Comparison of ENCODE assay signal across 8 cellular contexts in genomic region chr5:126594676-126595485, GRCh38. TPM values are rescaled to one million over a fixed set of nuclear protein-coding genes. Genes with fewer than 3 reads are reported as not detected.
DNase-seq lines count a peak whose midpoint lies in the region; ATAC-seq and TF ChIP-seq lines count a peak whose summit lies in the region.

TSS of gene ALDH7A1 (minus strand) at chr5:126595219. CDS start at chr5:126595198, 21 bp downstream.

- H3K9ac ChIP-seq in HUES6 (ENCODE audit: low read length) (peak within 1 kb of the TSS; percentile 96), SK-N-MC (ENCODE audit: insufficient read length) (peak within 1 kb of the TSS; percentile 66)

- in situ Hi-C loops in astrocyte of the cerebellum (cut with HindIII; ENCODE audit: low sequenced_read_pairs): loop anchor here (5.0 to 10.0 kb wide), 2 partner anchors 53 to 250 kb away; no protein-coding TSS in a partner anchor

- H3K9me3 ChIP-seq in HUES6 (ENCODE audit: control insufficient read depth, insufficient read depth, low read depth, low read length): peaks cover 8% of the 10 kb centered on the region; the same call in 1 of the 2 replicates
- no peaks in the 10 kb centered on the region for H3K9me3 ChIP-seq in SK-N-MC (ENCODE audit: low read depth, low read length)
- H3K9me3 ChIP-seq in right atrium auricular region: no peaks in the 10 kb centered on the region

- DNase-seq in DMS 273 treated with DMSO at 0.1 percent for 48 hours (lab: John Stamatoyannopoulos, UW) (peak; percentile 89), SK-N-MC (ENCODE audit: low read depth, low spot score) (peak; percentile 70), astrocyte of the cerebellum (ENCODE audit: low read depth) (peak; percentile 81), right atrium auricular region (ENCODE audit: low spot score) (peak; percentile 92), pons (ENCODE audit: low spot score) (peak; percentile 85), NAMALWA (ENCODE audit: low spot score) (no peak)

- H3K36me3 ChIP-seq in HUES6 (ENCODE audit: control insufficient read depth, insufficient read depth, low read length): peaks cover 28% of the 10 kb centered on the region
- H3K36me3 ChIP-seq in SK-N-MC (ENCODE audit: insufficient read depth, low read length): peaks cover 10% of the 10 kb centered on the region
- H3K36me3 ChIP-seq in right atrium auricular region: peaks cover 6% of the 10 kb centered on the region

- H3K27me3 ChIP-seq in HUES6 (ENCODE audit: control insufficient read depth, insufficient read depth, low read length) (no peaks in the 10 kb centered on the region), right atrium auricular region (no peaks in the 10 kb centered on the region)

- H3K4me1 ChIP-seq in HUES6 (ENCODE audit: control insufficient read depth, insufficient read depth, low read length) (peaks cover 14% of the 10 kb centered on the region), right atrium auricular region (peaks cover 0 to 14% of the 10 kb centered on the region in 2 donors)

- ATAC-seq in GM21526 (IDR thresholded peaks at IDR 0.05; ENCODE audit: low FRiP score, unreplicated experiment): peak; percentile 67

- peak; percentile 69 for TF ChIP-seq CTCF in astrocyte of the cerebellum (IDR thresholded peaks at IDR 0.05; ENCODE audit: low read depth, low read length, missing control alignments)
- peak; percentile 19 to 64 for TF ChIP-seq CTCF in right atrium auricular region (IDR thresholded peaks at IDR 0.05)

- H3K27ac ChIP-seq in HUES6 (ENCODE audit: low read depth, low read length): peak within 1 kb of the TSS; percentile 91
- peak within 1 kb of the TSS; percentile 74; the same call in 1 of the 2 replicates for H3K27ac ChIP-seq in SK-N-MC
- peak within 1 kb of the TSS; percentile 60 to 75 for H3K27ac ChIP-seq in right atrium auricular region

- H3K4me3 ChIP-seq in HUES6 (ENCODE audit: low read depth, low read length) (peak within 1 kb of the TSS; percentile 84), SK-N-MC (peak within 1 kb of the TSS; percentile 88), astrocyte of the cerebellum (ENCODE audit: low read depth, low read length) (peak within 1 kb of the TSS; percentile 56), right atrium auricular region (peak within 1 kb of the TSS; percentile 41 to 68)

RNA-seq across cellular contexts. Expression of gene ALDH7A1, which starts in this region (rescaled TPM):
- total RNA-seq in right atrium auricular region: 10 to 100 TPM in 1 of 2 donors, 1 to 10 TPM in 1; 9.6 to 13.9 TPM
